Comparison of ENCODE assay signal across 8 cellular contexts in genomic region chr10:119542990-119543813, GRCh38. TPM values are rescaled to one million over a fixed set of nuclear protein-coding genes. Genes with fewer than 3 reads are reported as not detected.
A peak's percentile ranks its signal among the peaks of the same experiment; 100 is the strongest.
DNase-seq lines count a peak whose midpoint lies in the region; ATAC-seq lines count a peak whose summit lies in the region.

No MANE protein-coding gene starts in this region.

- H3K27ac Mint-ChIP-seq in effector memory CD8-positive, alpha-beta T cell = peak overlapping the region; percentile 27 to 81
- H3K27ac Mint-ChIP-seq in stimulated activated effector memory CD8-positive, alpha-beta T cell treated with anti-CD3 and anti-CD28 coated beads, Interleukin-12 subunit alpha, Interleukin-12 subunit beta, amount 100 ng/mL, for 72 hours = peak overlapping the region; percentile 84

- peaks cover 28 to 30% of the 10 kb centered on the region in 2 donors for H3K4me1 Mint-ChIP-seq in effector memory CD8-positive, alpha-beta T cell (ENCODE audit: low read depth in 2 of 2)
- H3K4me1 Mint-ChIP-seq in stimulated activated effector memory CD8-positive, alpha-beta T cell treated with anti-CD3 and anti-CD28 coated beads, Interleukin-12 subunit alpha, Interleukin-12 subunit beta, amount 100 ng/mL, for 72 hours = peaks cover 45% of the 10 kb centered on the region

- DNase-seq in DMS 273 (lab: John Stamatoyannopoulos, UW; ENCODE audit: unreplicated experiment) = peak; percentile 81
- DNase-seq in DMS 273 treated with DMSO at 0.1 percent for 48 hours (lab: John Stamatoyannopoulos, UW) = no peak
- DNase-seq in NCI-H146 (lab: John Stamatoyannopoulos, UW) = peak; percentile 70
- DNase-seq in activated CD4-positive, alpha-beta T cell treated with anti-CD3 and anti-CD28 coated beads, Interleukin-2, amount 50 U/mL, for 1 hour = peak; percentile 65
- peak; percentile 51 to 60 (median 52) for DNase-seq in effector memory CD8-positive, alpha-beta T cell
- peak; percentile 47 for DNase-seq in mucosa of gallbladder (ENCODE audit: low spot score)
- DNase-seq in stimulated activated effector memory CD8-positive, alpha-beta T cell treated with anti-CD3 and anti-CD28 coated beads, Interleukin-12 subunit alpha, Interleukin-12 subunit beta, amount 100 ng/mL, for 72 hours (ENCODE audit: low spot score in 2 of 2) = peak; percentile 48 to 76

- peaks cover 16% of the 10 kb centered on the region for H3K36me3 Mint-ChIP-seq in effector memory CD8-positive, alpha-beta T cell (ENCODE audit: insufficient read depth)
- H3K36me3 Mint-ChIP-seq in stimulated activated effector memory CD8-positive, alpha-beta T cell treated with anti-CD3 and anti-CD28 coated beads, Interleukin-12 subunit alpha, Interleukin-12 subunit beta, amount 100 ng/mL, for 72 hours = peaks cover 18% of the 10 kb centered on the region

- peak; percentile 45 for ATAC-seq in HG02678 (IDR thresholded peaks at IDR 0.05; ENCODE audit: unreplicated experiment)
- peak; percentile 64 for ATAC-seq in effector memory CD8-positive, alpha-beta T cell (replicated peaks)
- ATAC-seq in stimulated activated effector memory CD8-positive, alpha-beta T cell treated with anti-CD3 and anti-CD28 coated beads, Interleukin-12 subunit alpha, Interleukin-12 subunit beta, amount 100 ng/mL, for 72 hours = peak; percentile 58

- H3K9me3 Mint-ChIP-seq in effector memory CD8-positive, alpha-beta T cell = no peaks in the 10 kb centered on the region
- no peaks in the 10 kb centered on the region for H3K9me3 Mint-ChIP-seq in stimulated activated effector memory CD8-positive, alpha-beta T cell treated with anti-CD3 and anti-CD28 coated beads, Interleukin-12 subunit alpha, Interleukin-12 subunit beta, amount 100 ng/mL, for 72 hours

- H3K4me3 Mint-ChIP-seq in effector memory CD8-positive, alpha-beta T cell = peak overlapping the region; percentile 83 to 90
- peak overlapping the region; percentile 83 for H3K4me3 Mint-ChIP-seq in stimulated activated effector memory CD8-positive, alpha-beta T cell treated with anti-CD3 and anti-CD28 coated beads, Interleukin-12 subunit alpha, Interleukin-12 subunit beta, amount 100 ng/mL, for 72 hours

- H3K27me3 Mint-ChIP-seq in effector memory CD8-positive, alpha-beta T cell = peaks cover 6 to 10% of the 10 kb centered on the region in 2 donors

RNA-seq across cellular contexts. Expression of gene RGS10, which starts 0.7 kb away (rescaled TPM):
- 42.7 TPM for total RNA-seq in mucosa of gallbladder

RNA-seq across cellular contexts. Expression of gene TIAL1, which starts 53.6 kb away (rescaled TPM):
- 126 TPM for total RNA-seq in mucosa of gallbladder
